9 cellular contexts compared by ENCODE assay signal in the genomic region with DNA sequence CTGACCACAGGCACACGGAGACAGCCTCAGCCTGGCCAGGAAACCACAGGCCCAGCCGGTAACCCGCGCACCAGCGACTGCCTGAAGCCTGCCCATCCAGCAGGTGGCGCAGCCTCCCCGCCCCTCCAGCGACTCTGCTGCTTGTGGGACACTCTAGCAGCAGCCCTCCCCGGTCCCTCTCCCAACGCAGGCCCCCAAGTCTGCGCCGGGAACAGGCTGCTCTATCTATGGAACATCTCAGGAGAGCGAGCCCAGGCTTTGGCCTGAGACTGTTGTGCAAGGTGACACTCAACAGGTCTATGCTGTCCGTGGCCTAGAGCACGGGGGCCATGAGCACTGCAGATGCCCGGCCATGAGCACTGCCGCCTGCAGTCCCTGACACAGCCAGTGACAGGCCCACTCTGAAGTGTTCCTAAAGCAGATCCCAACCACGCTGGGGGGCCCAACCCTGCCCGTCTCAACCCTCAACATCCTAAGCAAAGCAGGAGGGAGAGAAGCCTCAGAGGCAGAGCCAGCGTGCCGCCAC. TPM values are rescaled to one million over a fixed set of nuclear protein-coding genes. Genes with fewer than 3 reads are reported as not detected.
A peak's percentile ranks its signal among the peaks of the same experiment; 100 is the strongest.
DNase-seq lines count a peak whose midpoint lies in the region; ATAC-seq and TF ChIP-seq lines count a peak whose summit lies in the region.
"Had no signal": no experiment of that assay in that cellular context is flagged by ENCODE, and none has a peak within 500 bp of the region (broad histone marks: within the 10 kb centered on the region; RNA-seq: fewer than 3 reads in every experiment).

No MANE protein-coding gene starts in this region.

- H4K20me1 ChIP-seq in GM23338 (replicated peaks; ENCODE audit: insufficient read depth), result peaks cover 13% of the 10 kb centered on the region

- H3K9me2 ChIP-seq in GM23338 (ENCODE audit: insufficient read depth), result no peaks in the 10 kb centered on the region

- H3K4me2 ChIP-seq in GM23338, result no peak overlapping the region

- no peaks in the 10 kb centered on the region for H3K27me3 ChIP-seq in GM23338 (ENCODE audit: insufficient read depth)

- peak; percentile 94 for ATAC-seq in GM23338
- ATAC-seq in HG02884 (IDR thresholded peaks at IDR 0.05; ENCODE audit: unreplicated experiment), result no peak
- no peak for ATAC-seq in HG03378 (IDR thresholded peaks at IDR 0.05; ENCODE audit: unreplicated experiment)

- H3K36me3 ChIP-seq in GM23338 (ENCODE audit: insufficient read depth), result peaks cover 38% of the 10 kb centered on the region

- H3K4me1 ChIP-seq in GM23338 (ENCODE audit: insufficient read depth), result no peaks in the 10 kb centered on the region

- H3K36me3 Mint-ChIP-seq in GM23338 (ENCODE audit: low read depth), result peaks cover 93% of the 10 kb centered on the region

- H3K79me2 ChIP-seq in GM23338 (replicated peaks; ENCODE audit: insufficient read depth), result peaks cover 34% of the 10 kb centered on the region

- H3K9me3 Mint-ChIP-seq in GM23338, result no peaks in the 10 kb centered on the region; the same call in 1 of the 3 replicates

- TF ChIP-seq CTCF in GM23338 (conservative IDR thresholded peaks at IDR 0.05; ENCODE audit: low read depth in 2 of 2), result peak; percentile 81 to 90

- H3K27ac ChIP-seq in GM23338 (ENCODE audit: low read depth), result no peak overlapping the region

- peak; percentile 55 for DNase-seq in AG20443 (ENCODE audit: low spot score)
- peak; percentile 84 for DNase-seq in GM23338 (ENCODE audit: low spot score)
- peak; percentile 48 for DNase-seq in activated CD4-positive, alpha-beta T cell treated with anti-CD3 and anti-CD28 coated beads, Interleukin-2, amount 50 U/mL, for 48 hours
- peak; percentile 35 for DNase-seq in iPS DF 19.7 (ENCODE audit: low read depth, low spot score)
- DNase-seq in NCI-H1048 (lab: John Stamatoyannopoulos, UW), result no peak
- DNase-seq in medulla oblongata (ENCODE audit: extremely low spot score), result no peak

- peaks cover 62% of the 10 kb centered on the region for H3F3A ChIP-seq in GM23338 (replicated peaks; ENCODE audit: low read depth)

- H3K27ac Mint-ChIP-seq in GM23338, result peak overlapping the region; percentile 44

- no peak overlapping the region for H2AFZ ChIP-seq in GM23338

- H3K27me3 Mint-ChIP-seq in GM23338 (ENCODE audit: insufficient read depth, low read depth, poor library complexity), result peaks cover 14% of the 10 kb centered on the region
- H3K27me3 Mint-ChIP-seq: central memory CD8-positive, alpha-beta T cell had no signal

- H3K4me1 Mint-ChIP-seq in GM23338, result peaks cover 3% of the 10 kb centered on the region; the same call in 1 of the 3 replicates

- H3K4me3 Mint-ChIP-seq in GM23338, result no peak overlapping the region
- H3K4me3 Mint-ChIP-seq: central memory CD8-positive, alpha-beta T cell had no signal

- no peak overlapping the region for H3K4me3 ChIP-seq in GM23338

TF ChIP-seq in GM23338, 12 proteins besides CTCF, POLR2A, EP300 and RAD21 (continues in another document):
- no peak; the same call in 1 of the 2 replicates for TF ChIP-seq POLR2AphosphoS5 (IDR thresholded peaks at IDR 0.05; ENCODE audit: low read depth)
- TF ChIP-seq, protein P1, sequence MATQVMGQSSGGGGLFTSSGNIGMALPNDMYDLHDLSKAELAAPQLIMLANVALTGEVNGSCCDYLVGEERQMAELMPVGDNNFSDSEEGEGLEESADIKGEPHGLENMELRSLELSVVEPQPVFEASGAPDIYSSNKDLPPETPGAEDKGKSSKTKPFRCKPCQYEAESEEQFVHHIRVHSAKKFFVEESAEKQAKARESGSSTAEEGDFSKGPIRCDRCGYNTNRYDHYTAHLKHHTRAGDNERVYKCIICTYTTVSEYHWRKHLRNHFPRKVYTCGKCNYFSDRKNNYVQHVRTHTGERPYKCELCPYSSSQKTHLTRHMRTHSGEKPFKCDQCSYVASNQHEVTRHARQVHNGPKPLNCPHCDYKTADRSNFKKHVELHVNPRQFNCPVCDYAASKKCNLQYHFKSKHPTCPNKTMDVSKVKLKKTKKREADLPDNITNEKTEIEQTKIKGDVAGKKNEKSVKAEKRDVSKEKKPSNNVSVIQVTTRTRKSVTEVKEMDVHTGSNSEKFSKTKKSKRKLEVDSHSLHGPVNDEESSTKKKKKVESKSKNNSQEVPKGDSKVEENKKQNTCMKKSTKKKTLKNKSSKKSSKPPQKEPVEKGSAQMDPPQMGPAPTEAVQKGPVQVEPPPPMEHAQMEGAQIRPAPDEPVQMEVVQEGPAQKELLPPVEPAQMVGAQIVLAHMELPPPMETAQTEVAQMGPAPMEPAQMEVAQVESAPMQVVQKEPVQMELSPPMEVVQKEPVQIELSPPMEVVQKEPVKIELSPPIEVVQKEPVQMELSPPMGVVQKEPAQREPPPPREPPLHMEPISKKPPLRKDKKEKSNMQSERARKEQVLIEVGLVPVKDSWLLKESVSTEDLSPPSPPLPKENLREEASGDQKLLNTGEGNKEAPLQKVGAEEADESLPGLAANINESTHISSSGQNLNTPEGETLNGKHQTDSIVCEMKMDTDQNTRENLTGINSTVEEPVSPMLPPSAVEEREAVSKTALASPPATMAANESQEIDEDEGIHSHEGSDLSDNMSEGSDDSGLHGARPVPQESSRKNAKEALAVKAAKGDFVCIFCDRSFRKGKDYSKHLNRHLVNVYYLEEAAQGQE (IDR thresholded peaks at IDR 0.05; ENCODE audit: unreplicated experiment), result no peak
- no peak for TF ChIP-seq ETS1 (IDR thresholded peaks at IDR 0.05)
- no peak for TF ChIP-seq JUNB (IDR thresholded peaks at IDR 0.05; ENCODE audit: unreplicated experiment)
- TF ChIP-seq, protein P2, sequence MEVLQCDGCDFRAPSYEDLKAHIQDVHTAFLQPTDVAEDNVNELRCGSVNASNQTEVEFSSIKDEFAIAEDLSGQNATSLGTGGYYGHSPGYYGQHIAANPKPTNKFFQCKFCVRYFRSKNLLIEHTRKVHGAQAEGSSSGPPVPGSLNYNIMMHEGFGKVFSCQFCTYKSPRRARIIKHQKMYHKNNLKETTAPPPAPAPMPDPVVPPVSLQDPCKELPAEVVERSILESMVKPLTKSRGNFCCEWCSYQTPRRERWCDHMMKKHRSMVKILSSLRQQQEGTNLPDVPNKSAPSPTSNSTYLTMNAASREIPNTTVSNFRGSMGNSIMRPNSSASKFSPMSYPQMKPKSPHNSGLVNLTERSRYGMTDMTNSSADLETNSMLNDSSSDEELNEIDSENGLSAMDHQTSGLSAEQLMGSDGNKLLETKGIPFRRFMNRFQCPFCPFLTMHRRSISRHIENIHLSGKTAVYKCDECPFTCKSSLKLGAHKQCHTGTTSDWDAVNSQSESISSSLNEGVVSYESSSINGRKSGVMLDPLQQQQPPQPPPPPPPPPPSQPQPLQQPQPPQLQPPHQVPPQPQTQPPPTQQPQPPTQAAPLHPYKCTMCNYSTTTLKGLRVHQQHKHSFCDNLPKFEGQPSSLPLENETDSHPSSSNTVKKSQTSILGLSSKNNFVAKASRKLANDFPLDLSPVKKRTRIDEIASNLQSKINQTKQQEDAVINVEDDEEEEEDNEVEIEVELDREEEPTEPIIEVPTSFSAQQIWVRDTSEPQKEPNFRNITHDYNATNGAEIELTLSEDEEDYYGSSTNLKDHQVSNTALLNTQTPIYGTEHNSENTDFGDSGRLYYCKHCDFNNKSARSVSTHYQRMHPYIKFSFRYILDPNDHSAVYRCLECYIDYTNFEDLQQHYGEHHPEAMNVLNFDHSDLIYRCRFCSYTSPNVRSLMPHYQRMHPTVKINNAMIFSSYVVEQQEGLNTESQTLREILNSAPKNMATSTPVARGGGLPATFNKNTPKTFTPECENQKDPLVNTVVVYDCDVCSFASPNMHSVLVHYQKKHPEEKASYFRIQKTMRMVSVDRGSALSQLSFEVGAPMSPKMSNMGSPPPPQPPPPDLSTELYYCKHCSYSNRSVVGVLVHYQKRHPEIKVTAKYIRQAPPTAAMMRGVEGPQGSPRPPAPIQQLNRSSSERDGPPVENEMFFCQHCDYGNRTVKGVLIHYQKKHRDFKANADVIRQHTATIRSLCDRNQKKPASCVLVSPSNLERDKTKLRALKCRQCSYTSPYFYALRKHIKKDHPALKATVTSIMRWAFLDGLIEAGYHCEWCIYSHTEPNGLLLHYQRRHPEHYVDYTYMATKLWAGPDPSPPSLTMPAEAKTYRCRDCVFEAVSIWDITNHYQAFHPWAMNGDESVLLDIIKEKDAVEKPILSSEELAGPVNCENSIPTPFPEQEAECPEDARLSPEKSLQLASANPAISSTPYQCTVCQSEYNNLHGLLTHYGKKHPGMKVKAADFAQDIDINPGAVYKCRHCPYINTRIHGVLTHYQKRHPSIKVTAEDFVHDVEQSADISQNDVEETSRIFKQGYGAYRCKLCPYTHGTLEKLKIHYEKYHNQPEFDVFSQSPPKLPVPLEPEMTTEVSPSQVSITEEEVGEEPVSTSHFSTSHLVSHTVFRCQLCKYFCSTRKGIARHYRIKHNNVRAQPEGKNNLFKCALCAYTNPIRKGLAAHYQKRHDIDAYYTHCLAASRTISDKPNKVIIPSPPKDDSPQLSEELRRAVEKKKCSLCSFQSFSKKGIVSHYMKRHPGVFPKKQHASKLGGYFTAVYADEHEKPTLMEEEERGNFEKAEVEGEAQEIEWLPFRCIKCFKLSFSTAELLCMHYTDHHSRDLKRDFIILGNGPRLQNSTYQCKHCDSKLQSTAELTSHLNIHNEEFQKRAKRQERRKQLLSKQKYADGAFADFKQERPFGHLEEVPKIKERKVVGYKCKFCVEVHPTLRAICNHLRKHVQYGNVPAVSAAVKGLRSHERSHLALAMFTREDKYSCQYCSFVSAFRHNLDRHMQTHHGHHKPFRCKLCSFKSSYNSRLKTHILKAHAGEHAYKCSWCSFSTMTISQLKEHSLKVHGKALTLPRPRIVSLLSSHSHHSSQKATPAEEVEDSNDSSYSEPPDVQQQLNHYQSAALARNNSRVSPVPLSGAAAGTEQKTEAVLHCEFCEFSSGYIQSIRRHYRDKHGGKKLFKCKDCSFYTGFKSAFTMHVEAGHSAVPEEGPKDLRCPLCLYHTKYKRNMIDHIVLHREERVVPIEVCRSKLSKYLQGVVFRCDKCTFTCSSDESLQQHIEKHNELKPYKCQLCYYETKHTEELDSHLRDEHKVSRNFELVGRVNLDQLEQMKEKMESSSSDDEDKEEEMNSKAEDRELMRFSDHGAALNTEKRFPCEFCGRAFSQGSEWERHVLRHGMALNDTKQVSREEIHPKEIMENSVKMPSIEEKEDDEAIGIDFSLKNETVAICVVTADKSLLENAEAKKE (CRISPR knock-in tag; IDR thresholded peaks at IDR 0.05), result no peak

RNA-seq across cellular contexts. Expression of gene WDR4, which starts 28.4 kb away (rescaled TPM):
- 50.2 TPM in 2 replicates for total RNA-seq in GM23338 (2014; rRNA removed; shearing (Covaris generic))
- polyA plus RNA-seq in GM23338 (2016; fragmentation: Nextera tagmentation; extraction: Ambion mirVana), result 20.3 and 22.5 TPM in 2 replicates

RNA-seq across cellular contexts. Expression of gene NDUFV3, which starts 42.2 kb away (rescaled TPM):
- 42.4 and 51.5 TPM in 2 replicates for total RNA-seq in GM23338 (2014; rRNA removed; shearing (Covaris generic))
- 71.2 and 75.5 TPM in 2 replicates for polyA plus RNA-seq in GM23338 (2016; fragmentation: Nextera tagmentation; extraction: Ambion mirVana)

Comparison
In these comparisons a context has a peak if more than half of its experiments do, and no peak if none do; other contexts are left out.
1. DNase-seq: peak in AG20443 (single experiment), GM23338 (single experiment), activated CD4-positive, alpha-beta T cell treated with anti-CD3 and anti-CD28 coated beads, Interleukin-2, amount 50 U/mL, for 48 hours (2 of 2) and iPS DF 19.7 (single experiment); none in NCI-H1048 (single experiment) and medulla oblongata (single experiment).